In genomic region chr1:3461934-3462275, GRCh38 we compare ENCODE assay signal across 24 cellular contexts. TPM values are rescaled to one million over a fixed set of nuclear protein-coding genes. Genes with fewer than 3 reads are reported as not detected.
DNase-seq lines count a peak whose midpoint lies in the region; ATAC-seq and TF ChIP-seq lines count a peak whose summit lies in the region.
"Had no signal": no experiment of that assay in that cellular context is flagged by ENCODE, and none has a peak within 500 bp of the region (broad histone marks: within the 10 kb centered on the region; RNA-seq: fewer than 3 reads in every experiment).

No MANE protein-coding gene starts in this region.

- H3K4me1 ChIP-seq in left ventricle myocardium inferior (peaks cover 42% of the 10 kb centered on the region), mesenchymal stem cell (ENCODE audit: control insufficient read depth, insufficient read depth, low read depth, low read length) (peaks cover 32% of the 10 kb centered on the region)

- DNase-seq in Right ventricle myocardium inferior (ENCODE audit: missing footprints), result peak; percentile 31
- DNase-seq in cardiac septum (ENCODE audit: low spot score), result no peak
- DNase-seq in left ventricle myocardium inferior, result peak; percentile 11
- DNase-seq in mesenchymal stem cell, result no peak
- DNase-seq in posterior vena cava (ENCODE audit: low spot score), result no peak
- no peak for DNase-seq in NCI-H2081 treated with DMSO at 0.1 percent for 48 hours (lab: John Stamatoyannopoulos, UW)
- DNase-seq: ACHN; CD8-positive, alpha-beta T cell; H9; HFFc6; Kasumi-1; NCI-H1048; NCI-H1417 treated with DMSO at 0.1 percent for 48 hours; NCI-H1930; NCI-H2227 treated with DMSO at 0.1 percent for 48 hours; NCI-H510A; NCI-H748 treated with DMSO at 0.1 percent for 48 hours; PC-9; RPMI8226; SJCRH30 had no signal

- H3K23ac ChIP-seq in mesenchymal stem cell (ENCODE audit: low read length in 2 of 2), result no peak overlapping the region

- H3K79me1 ChIP-seq in mesenchymal stem cell (replicated peaks; ENCODE audit: low read length, poor library complexity, severe bottlenecking), result no peaks in the 10 kb centered on the region

- peaks cover 6% of the 10 kb centered on the region for H3K4me1 Mint-ChIP-seq in stimulated activated memory B cell treated with anti-CD40 and anti-IgM and Interleukin-4, amounts not matched to agents 10 μg/mL and 1 μg/mL and 100 μg/mL, for 72 hours

- H3K27ac Mint-ChIP-seq in stimulated activated memory B cell treated with anti-CD40 and anti-IgM and Interleukin-4, amounts not matched to agents 10 μg/mL and 1 μg/mL and 100 μg/mL, for 72 hours, result no peak overlapping the region
- H3K27ac Mint-ChIP-seq: CD8-positive, alpha-beta T cell; HFFc6 had no signal

- H3K9ac ChIP-seq in mesenchymal stem cell (ENCODE audit: low read length), result no peak overlapping the region
- H3K9ac ChIP-seq: BLaER1 treated with 17β-estradiol and CSF1 and Interleukin-3, amounts not matched to agents 10 nM and 100 nM had no signal

- peak overlapping the region; percentile 55 for H4K91ac ChIP-seq in mesenchymal stem cell (ENCODE audit: low read length)

- no peaks in the 10 kb centered on the region for H3K9me3 Mint-ChIP-seq in stimulated activated memory B cell treated with anti-CD40 and anti-IgM and Interleukin-4, amounts not matched to agents 10 μg/mL and 1 μg/mL and 100 μg/mL, for 72 hours
- H3K9me3 Mint-ChIP-seq: CD8-positive, alpha-beta T cell; H9; HFFc6 had no signal

- peak overlapping the region in 1 of 2 experiments; percentile 13 for H3K4ac ChIP-seq in mesenchymal stem cell (ENCODE audit: low read depth in 1 of 2, low read length in 2 of 2)

- no peak overlapping the region for H4K8ac ChIP-seq in mesenchymal stem cell (ENCODE audit: low read length)

- WGBS in mesenchymal stem cell, result 98% methylated on average over 12 of the region's 13 CpGs

- H3K27me3 Mint-ChIP-seq in stimulated activated memory B cell treated with anti-CD40 and anti-IgM and Interleukin-4, amounts not matched to agents 10 μg/mL and 1 μg/mL and 100 μg/mL, for 72 hours, result peaks cover 53% of the 10 kb centered on the region

- H3K4me2 ChIP-seq in mesenchymal stem cell (ENCODE audit: low read length, poor library complexity, severe bottlenecking), result no peak overlapping the region
- H3K4me2 ChIP-seq: PC-9 had no signal

- TF ChIP-seq CTCF in left ventricle myocardium inferior (IDR thresholded peaks at IDR 0.05; ENCODE audit: borderline replicate concordance), result no peak

- no peak for ATAC-seq in Right ventricle myocardium inferior
- ATAC-seq in stimulated activated memory B cell treated with anti-CD40 and anti-IgM and Interleukin-4, amounts not matched to agents 10 μg/mL and 1 μg/mL and 100 μg/mL, for 72 hours, result peak; percentile 10
- no peak for ATAC-seq in HG03039 (IDR thresholded peaks at IDR 0.05; ENCODE audit: unreplicated experiment)
- ATAC-seq: CD8-positive, alpha-beta T cell had no signal

- no peak overlapping the region for H2BK120ac ChIP-seq in mesenchymal stem cell (ENCODE audit: low read depth, low read length)

- intact Hi-C loops in Right ventricle myocardium inferior (cut with DNase I), result no loop called here
- intact Hi-C loops in cardiac septum (cut with DNase I), result no loop called here
- intact Hi-C loops in left ventricle myocardium inferior (cut with micrococcal nuclease), result no loop called here
- intact Hi-C loops in posterior vena cava (cut with DNase I), result no loop called here

- no peak overlapping the region for H3K4me3 ChIP-seq in left ventricle myocardium inferior
- H3K4me3 ChIP-seq in mesenchymal stem cell (ENCODE audit: insufficient read depth in 1 of 2, low read depth in 1 of 2, low read length in 2 of 2), result no peak overlapping the region
- H3K4me3 ChIP-seq: BLaER1 treated with 17β-estradiol and CSF1 and Interleukin-3, amounts not matched to agents 10 nM and 100 nM; PC-9; SJCRH30 had no signal

- H3K18ac ChIP-seq in mesenchymal stem cell (ENCODE audit: low read depth in 1 of 2, low read length in 2 of 2), result peak overlapping the region in 1 of 2 experiments; percentile 28

- H3K27me3 ChIP-seq in left ventricle myocardium inferior (ENCODE audit: low read depth) (no peaks in the 10 kb centered on the region), mesenchymal stem cell (ENCODE audit: control insufficient read depth in 1 of 2, insufficient read depth in 1 of 2, low read length in 2 of 2) (peaks cover 7 to 90% of the 10 kb centered on the region in 2 experiments)

- H3K14ac ChIP-seq in mesenchymal stem cell (ENCODE audit: low read length in 2 of 2), result peak overlapping the region in 1 of 2 experiments; percentile 7

- H2AK5ac ChIP-seq in mesenchymal stem cell (ENCODE audit: low read length, severe bottlenecking), result no peak overlapping the region

- no peak overlapping the region for H2BK15ac ChIP-seq in mesenchymal stem cell (ENCODE audit: low read depth, poor library complexity, severe bottlenecking)

- no peak overlapping the region for H3K4me3 Mint-ChIP-seq in stimulated activated memory B cell treated with anti-CD40 and anti-IgM and Interleukin-4, amounts not matched to agents 10 μg/mL and 1 μg/mL and 100 μg/mL, for 72 hours
- H3K4me3 Mint-ChIP-seq: CD8-positive, alpha-beta T cell; H9; HFFc6 had no signal

- no peak overlapping the region for H3K27ac ChIP-seq in left ventricle myocardium inferior (replicated peaks)
- no peak overlapping the region for H3K27ac ChIP-seq in mesenchymal stem cell (ENCODE audit: low read length, poor library complexity, severe bottlenecking)
- H3K27ac ChIP-seq: 22Rv1; BLaER1 treated with 17β-estradiol and CSF1 and Interleukin-3, amounts not matched to agents 10 nM and 100 nM; PC-9; SJCRH30 had no signal

- no peaks in the 10 kb centered on the region for H3K36me3 ChIP-seq in left ventricle myocardium inferior
- H3K36me3 ChIP-seq in mesenchymal stem cell (ENCODE audit: control insufficient read depth in 1 of 2, insufficient read depth in 2 of 2, low read depth in 1 of 2, low read length in 2 of 2), result no peaks in the 10 kb centered on the region
- H3K36me3 ChIP-seq: BLaER1 treated with 17β-estradiol and CSF1 and Interleukin-3, amounts not matched to agents 10 nM and 100 nM; SJCRH30 had no signal

- peak overlapping the region in 1 of 2 experiments; percentile 6 for H2BK12ac ChIP-seq in mesenchymal stem cell (ENCODE audit: low read length in 2 of 2)

- H2BK5ac ChIP-seq in mesenchymal stem cell (ENCODE audit: low read depth, low read length, poor library complexity, severe bottlenecking), result no peak overlapping the region

- no peaks in the 10 kb centered on the region for H3K36me3 Mint-ChIP-seq in stimulated activated memory B cell treated with anti-CD40 and anti-IgM and Interleukin-4, amounts not matched to agents 10 μg/mL and 1 μg/mL and 100 μg/mL, for 72 hours
- H3K36me3 Mint-ChIP-seq: CD8-positive, alpha-beta T cell had no signal

- H3K9me3 ChIP-seq in left ventricle myocardium inferior (replicated peaks) (no peaks in the 10 kb centered on the region), mesenchymal stem cell (ENCODE audit: control insufficient read depth, low read length) (no peaks in the 10 kb centered on the region)
- H3K9me3 ChIP-seq: BLaER1 treated with 17β-estradiol and CSF1 and Interleukin-3, amounts not matched to agents 10 nM and 100 nM; SJCRH30 had no signal

- H2AFZ ChIP-seq in mesenchymal stem cell (ENCODE audit: low read depth, low read length), result no peak overlapping the region
- H2AFZ ChIP-seq: PC-9 had no signal

RNA-seq across cellular contexts. Expression of gene ARHGEF16, which starts 7.4 kb away (rescaled TPM):
- total RNA-seq in Right ventricle myocardium inferior (1.4 TPM), cardiac septum (0.57 TPM), left ventricle myocardium inferior (0.52 TPM), posterior vena cava (under 1 TPM; 0.29 to 0.32 TPM)
- 0.73 TPM for polyA plus RNA-seq in mesenchymal stem cell (2013, experiment 1 of 2)
- 0.49 TPM for polyA plus RNA-seq in mesenchymal stem cell (2013, experiment 2 of 2)
- total RNA-seq: CD8-positive, alpha-beta T cell had no signal

Comparison
In these comparisons a context has a peak if more than half of its experiments do, and no peak if none do; other contexts are left out.
1. DNase-seq: peak in Right ventricle myocardium inferior (single experiment) and left ventricle myocardium inferior (single experiment); none in cardiac septum (single experiment), mesenchymal stem cell (single experiment), posterior vena cava (single experiment) and NCI-H2081 treated with DMSO at 0.1 percent for 48 hours (single experiment).